21 cellular contexts compared by ENCODE assay signal in the genomic region with DNA sequence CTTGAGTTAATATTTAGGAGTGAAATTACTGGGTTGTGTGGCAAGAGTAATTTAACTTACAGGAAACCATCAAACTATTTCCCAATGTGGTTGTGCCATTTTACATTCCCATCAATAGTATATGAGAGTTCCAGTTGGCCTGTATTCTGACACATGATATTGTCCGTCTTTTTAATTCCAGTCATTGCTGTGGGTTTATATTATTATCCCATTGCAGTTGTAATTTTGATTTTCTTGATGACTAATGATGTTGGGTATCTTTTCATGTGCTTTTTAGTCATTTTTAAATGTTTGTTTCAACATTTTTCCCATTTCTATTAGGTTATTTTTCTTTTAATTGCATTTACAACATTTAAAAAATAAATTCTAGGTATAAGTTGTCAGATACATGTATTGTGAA.
DNase-seq lines count a peak whose midpoint lies in the region; ATAC-seq, FAIRE-seq and TF ChIP-seq lines count a peak whose summit lies in the region.
"Had no signal": no experiment of that assay in that cellular context is flagged by ENCODE, and none has a peak within 500 bp of the region (broad histone marks: within the 10 kb centered on the region; RNA-seq: fewer than 3 reads in every experiment).

No MANE protein-coding gene starts in this region.

- H3K27me3 Mint-ChIP-seq in HFFc6 (ENCODE audit: insufficient read depth) (no peaks in the 10 kb centered on the region), astrocyte (ENCODE audit: low read depth, unreplicated experiment) (no peaks in the 10 kb centered on the region)

- no peaks in the 10 kb centered on the region for H3K9me3 ChIP-seq in astrocyte (ENCODE audit: insufficient read depth, low read depth, low read length)
- H3K9me3 ChIP-seq: right atrium auricular region, SJCRH30 had no signal

- H2AFZ ChIP-seq in astrocyte (ENCODE audit: low read depth, low read length), result no peak overlapping the region

- H3K27ac Mint-ChIP-seq in HFFc6, result peak overlapping the region; percentile 84
- H3K27ac Mint-ChIP-seq in astrocyte (ENCODE audit: unreplicated experiment), result no peak overlapping the region
- H3K27ac Mint-ChIP-seq: activated T-helper 17 cell treated with anti-CD3 and anti-CD28 coated beads, Interleukin-2, amount 50 U/mL, for 72 hours; T-helper 2 cell treated with Interferon-gamma antibody and Interleukin-4, amounts not matched to agents 5 μg/mL and 100 μg/mL, for 36 hours; type B pancreatic cell had no signal

- intact Hi-C loops in sciatic nerve (cut with DNase I), result no loop called here

- no peak overlapping the region for H3K4me3 Mint-ChIP-seq in HFFc6
- H3K4me3 Mint-ChIP-seq in astrocyte (ENCODE audit: unreplicated experiment), result no peak overlapping the region
- H3K4me3 Mint-ChIP-seq: activated T-helper 17 cell treated with anti-CD3 and anti-CD28 coated beads, Interleukin-2, amount 50 U/mL, for 72 hours; T-helper 2 cell treated with Interferon-gamma antibody and Interleukin-4, amounts not matched to agents 5 μg/mL and 100 μg/mL, for 36 hours; type B pancreatic cell had no signal

- no peak overlapping the region for H3K4me3 ChIP-seq in astrocyte (ENCODE audit: insufficient read depth, low read depth, low read length)
- H3K4me3 ChIP-seq: gastroesophageal sphincter, HAP-1, left lung, right atrium auricular region, SJCRH30 had no signal

- no peaks in the 10 kb centered on the region for H3K27me3 ChIP-seq in astrocyte (ENCODE audit: insufficient read depth, low read length)
- H3K27me3 ChIP-seq: gastroesophageal sphincter, left lung, right atrium auricular region, SJCRH30 had no signal

- peaks cover 57% of the 10 kb centered on the region for H3K4me1 Mint-ChIP-seq in HFFc6 (ENCODE audit: low read depth)
- peaks cover 14% of the 10 kb centered on the region for H3K4me1 Mint-ChIP-seq in astrocyte (ENCODE audit: low read depth, unreplicated experiment)
- H3K4me1 Mint-ChIP-seq: activated T-helper 17 cell treated with anti-CD3 and anti-CD28 coated beads, Interleukin-2, amount 50 U/mL, for 72 hours had no signal

- H3K9ac ChIP-seq in astrocyte (ENCODE audit: low read length), result no peak overlapping the region

- TF ChIP-seq CTCF in HFFc6 (IDR thresholded peaks at IDR 0.05), result no peak
- TF ChIP-seq CTCF in astrocyte (IDR thresholded peaks at IDR 0.05; ENCODE audit: insufficient read depth, low read depth, low read length), result no peak

- FAIRE-seq in astrocyte (lab: Jason Lieb, UNC), result peak; percentile 34

- no peaks in the 10 kb centered on the region for H4K20me1 ChIP-seq in astrocyte (ENCODE audit: insufficient read depth, low read length)

- no peak for ATAC-seq in sciatic nerve
- no peak for ATAC-seq in HG02798 (IDR thresholded peaks at IDR 0.05; ENCODE audit: poor library complexity, unreplicated experiment)
- ATAC-seq: activated T-helper 17 cell treated with anti-CD3 and anti-CD28 coated beads, Interleukin-2, amount 50 U/mL, for 72 hours; gastroesophageal sphincter; left lung; stimulated activated naive CD8-positive, alpha-beta T cell treated with anti-CD3 and anti-CD28 coated beads, Interleukin-15, Interleukin-2, amounts not matched to agents 100 U/mL and 50 U/mL, for 24 hours had no signal

- H3K9me3 Mint-ChIP-seq in HFFc6 (peaks cover 22% of the 10 kb centered on the region), astrocyte (ENCODE audit: unreplicated experiment) (no peaks in the 10 kb centered on the region)

- H3K4me1 ChIP-seq in astrocyte (ENCODE audit: insufficient read depth, low read length), result peaks cover 25% of the 10 kb centered on the region
- H3K4me1 ChIP-seq: left lung, right atrium auricular region, SJCRH30 had no signal

- no peak overlapping the region for H3K4me2 ChIP-seq in astrocyte (ENCODE audit: low read length)

- peaks cover 21% of the 10 kb centered on the region for H3K36me3 Mint-ChIP-seq in HFFc6 (ENCODE audit: low read depth)
- H3K36me3 Mint-ChIP-seq in astrocyte (ENCODE audit: low read depth, unreplicated experiment), result no peaks in the 10 kb centered on the region
- H3K36me3 Mint-ChIP-seq: type B pancreatic cell had no signal

- H3K79me2 ChIP-seq in astrocyte (ENCODE audit: insufficient read depth, low read length), result no peaks in the 10 kb centered on the region

- DNase-seq in AG08395 (ENCODE audit: low spot score) (peak; percentile 43), HFFc6 (peak; percentile 63), astrocyte (ENCODE audit: low read depth) (peak; percentile 48), fibroblast of the conjunctiva (ENCODE audit: low read depth) (peak; percentile 32), sciatic nerve (ENCODE audit: low spot score) (no peak), GDM1 (lab: John Stamatoyannopoulos, UW) (no peak)
- DNase-seq in activated T-cell treated with anti-CD3 and anti-CD28 coated beads, Interleukin-2, amount 50 U/mL, for 48 hours, result no peak
- DNase-seq: activated CD8-positive, alpha-beta memory T cell treated with anti-CD3 and anti-CD28 coated beads for 24 hours; DND-41; left lung; NCI-H1092 treated with DMSO at 0.1 percent for 48 hours; NCI-H748 treated with DMSO at 0.1 percent for 48 hours; SJCRH30; stimulated activated naive CD8-positive, alpha-beta T cell treated with anti-CD3 and anti-CD28 coated beads, Interleukin-15, Interleukin-2, amounts not matched to agents 100 U/mL and 50 U/mL, for 24 hours had no signal

- H3K27ac ChIP-seq in astrocyte (ENCODE audit: low read depth, low read length), result peak overlapping the region; percentile 4
- H3K27ac ChIP-seq: gastroesophageal sphincter, left lung, right atrium auricular region, SJCRH30 had no signal

- no peaks in the 10 kb centered on the region for H3K36me3 ChIP-seq in astrocyte (ENCODE audit: insufficient read depth, low read length)
- H3K36me3 ChIP-seq: gastroesophageal sphincter, HAP-1, left lung, right atrium auricular region, SJCRH30 had no signal

Comparison
In these comparisons a context has a peak if more than half of its experiments do, and no peak if none do; other contexts are left out.
1. DNase-seq: peak in AG08395 (single experiment), HFFc6 (single experiment), astrocyte (single experiment) and fibroblast of the conjunctiva (single experiment); none in sciatic nerve (single experiment), GDM1 (single experiment) and activated T-cell treated with anti-CD3 and anti-CD28 coated beads, Interleukin-2, amount 50 U/mL, for 48 hours (0 of 2).